Comparison of ENCODE assay signal across 1 cellular context in the genomic region with DNA sequence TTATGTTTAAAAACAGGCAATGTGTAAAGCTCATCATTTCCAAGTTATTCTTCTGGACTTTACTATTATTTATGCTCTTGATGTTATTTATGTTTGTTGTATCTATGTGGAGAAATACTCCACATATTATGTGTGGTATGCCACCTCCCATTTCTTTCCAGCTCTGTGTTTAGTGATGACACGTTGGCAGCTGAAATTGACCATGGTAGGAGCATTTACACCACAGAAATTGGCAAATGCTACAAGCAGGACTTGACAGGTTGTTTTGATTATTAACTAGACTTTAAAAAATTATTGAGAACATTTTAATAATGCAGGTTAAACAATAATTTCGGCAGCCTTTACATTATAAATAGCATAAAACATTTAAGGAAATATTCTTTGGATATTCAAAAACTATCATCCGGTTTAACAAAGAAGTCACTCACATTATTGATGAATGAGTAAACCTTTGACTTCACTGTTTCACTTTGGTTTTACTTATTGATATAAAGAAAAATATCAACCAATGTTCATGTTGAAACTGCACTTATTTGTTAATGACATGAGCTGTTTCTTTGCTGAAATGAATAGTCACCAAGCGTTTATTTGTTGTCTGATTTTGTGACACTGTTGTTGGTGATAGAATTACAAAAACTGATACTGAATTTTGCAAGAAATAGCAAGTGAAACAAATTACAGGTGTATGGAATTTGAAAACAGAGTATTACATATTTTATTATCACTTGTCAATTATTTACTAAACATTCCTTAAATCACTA.
TF ChIP-seq lines count a peak whose summit lies in the region.

No MANE protein-coding gene starts in this region.

TF ChIP-seq in IMR-90, 13 proteins besides CTCF, POLR2A, EP300 and RAD21:
- TF ChIP-seq MAFK (IDR thresholded peaks at IDR 0.05; ENCODE audit: low read depth, low read length) (no peak), USF2 (IDR thresholded peaks at IDR 0.05; ENCODE audit: low read depth, low read length) (no peak), CHD1 (IDR thresholded peaks at IDR 0.05; ENCODE audit: low read depth, low read length) (no peak), RFX5 (IDR thresholded peaks at IDR 0.05; ENCODE audit: low read depth, low read length) (no peak)
